12 cellular contexts compared by ENCODE assay signal in genomic region chr12:41514907-41515306, GRCh38.
A peak's percentile ranks its signal among the peaks of the same experiment; 100 is the strongest.
DNase-seq lines count a peak whose midpoint lies in the region; ATAC-seq, FAIRE-seq and TF ChIP-seq lines count a peak whose summit lies in the region.
"Had no signal": no experiment of that assay in that cellular context is flagged by ENCODE, and none has a peak within 500 bp of the region (broad histone marks: within the 10 kb centered on the region; RNA-seq: fewer than 3 reads in every experiment).

No MANE protein-coding gene starts in this region.

- no TSS peak for BruUV-seq in Calu3 (replicated peaks; lab: Mats Ljungman, UMichigan)

- CTCF ChIA-PET in Calu3 (lab: Charles Lee) = no interaction called here

- H3K9me3 Mint-ChIP-seq in Calu3 (ENCODE audit: low read depth, unreplicated experiment) = no peaks in the 10 kb centered on the region
- H3K9me3 Mint-ChIP-seq: activated T-helper 1 cell treated with anti-CD3 and anti-CD28 coated beads, Interleukin-12 subunit alpha, Interleukin-12 subunit beta, Interleukin-2, Interleukin-4 antibody, amounts not matched to agents 30 ng/mL and 10 ng/mL and 1 ng/mL, durations not matched to agents 14 hours and 24 hours and 36 hours had no signal

- intact Hi-C loops in Calu3 (cut with micrococcal nuclease; ENCODE audit: unreplicated experiment) = loop anchor here (1.0 kb wide), 1 partner anchor 509 kb away; no protein-coding TSS in a partner anchor

- H3K4me3 ChIP-seq in foreskin fibroblast (ENCODE audit: low read depth in 1 of 2, low read length in 2 of 2) = no peak overlapping the region
- H3K4me3 ChIP-seq: SJSA1 had no signal

- H3K4me1 Mint-ChIP-seq in Calu3 (ENCODE audit: low read depth, unreplicated experiment) = no peaks in the 10 kb centered on the region
- H3K4me1 Mint-ChIP-seq: immature natural killer cell had no signal

- ATAC-seq in HG03196 (IDR thresholded peaks at IDR 0.05; ENCODE audit: unreplicated experiment) = no peak

- DNase-seq in Calu3 (peak; percentile 5), GM19239 (ENCODE audit: insufficient read length, low spot score) (no peak), SK-N-DZ (ENCODE audit: low spot score) (peak; percentile 22), foreskin fibroblast (no peak), hippocampal formation (lab: John Stamatoyannopoulos, UW) (no peak), RCC 7860 (ENCODE audit: low spot score) (no peak), DMS114 treated with DMSO at 0.1 percent for 48 hours (lab: John Stamatoyannopoulos, UW; ENCODE audit: unreplicated experiment) (no peak)
- DNase-seq: immature natural killer cell had no signal

- H3K4me3 Mint-ChIP-seq in Calu3 (ENCODE audit: low read depth, unreplicated experiment) = no peak overlapping the region
- H3K4me3 Mint-ChIP-seq: activated T-helper 1 cell treated with anti-CD3 and anti-CD28 coated beads, Interleukin-12 subunit alpha, Interleukin-12 subunit beta, Interleukin-2, Interleukin-4 antibody, amounts not matched to agents 30 ng/mL and 10 ng/mL and 1 ng/mL, durations not matched to agents 14 hours and 24 hours and 36 hours; immature natural killer cell had no signal

- no peaks in the 10 kb centered on the region for H3K36me3 Mint-ChIP-seq in Calu3 (ENCODE audit: insufficient read depth, unreplicated experiment)
- H3K36me3 Mint-ChIP-seq: immature natural killer cell had no signal

- peak; percentile 11 for FAIRE-seq in GM19239 (lab: Jason Lieb, UNC)
- no peak for FAIRE-seq in RCC 7860 (lab: Jason Lieb, UNC)
- FAIRE-seq: D721Med had no signal

- H3K27ac Mint-ChIP-seq in Calu3 (ENCODE audit: unreplicated experiment) = no peak overlapping the region
- H3K27ac Mint-ChIP-seq: activated T-helper 1 cell treated with anti-CD3 and anti-CD28 coated beads, Interleukin-12 subunit alpha, Interleukin-12 subunit beta, Interleukin-2, Interleukin-4 antibody, amounts not matched to agents 30 ng/mL and 10 ng/mL and 1 ng/mL, durations not matched to agents 14 hours and 24 hours and 36 hours; immature natural killer cell had no signal

- no peaks in the 10 kb centered on the region for H3K27me3 Mint-ChIP-seq in Calu3 (ENCODE audit: unreplicated experiment)

- TF ChIP-seq CTCF in Calu3 (IDR thresholded peaks at IDR 0.05; ENCODE audit: unreplicated experiment) (no peak), foreskin fibroblast (IDR thresholded peaks at IDR 0.05; ENCODE audit: low read depth, low read length) (peak; percentile 25)

Comparison
In these comparisons a context has a peak if more than half of its experiments do, and no peak if none do; other contexts are left out.
1. DNase-seq: peak in Calu3 (single experiment) and SK-N-DZ (single experiment); none in GM19239 (single experiment), foreskin fibroblast (0 of 2), hippocampal formation (0 of 2), RCC 7860 (single experiment) and DMS114 treated with DMSO at 0.1 percent for 48 hours (single experiment).